16 cellular contexts compared by ENCODE assay signal in the genomic region with DNA sequence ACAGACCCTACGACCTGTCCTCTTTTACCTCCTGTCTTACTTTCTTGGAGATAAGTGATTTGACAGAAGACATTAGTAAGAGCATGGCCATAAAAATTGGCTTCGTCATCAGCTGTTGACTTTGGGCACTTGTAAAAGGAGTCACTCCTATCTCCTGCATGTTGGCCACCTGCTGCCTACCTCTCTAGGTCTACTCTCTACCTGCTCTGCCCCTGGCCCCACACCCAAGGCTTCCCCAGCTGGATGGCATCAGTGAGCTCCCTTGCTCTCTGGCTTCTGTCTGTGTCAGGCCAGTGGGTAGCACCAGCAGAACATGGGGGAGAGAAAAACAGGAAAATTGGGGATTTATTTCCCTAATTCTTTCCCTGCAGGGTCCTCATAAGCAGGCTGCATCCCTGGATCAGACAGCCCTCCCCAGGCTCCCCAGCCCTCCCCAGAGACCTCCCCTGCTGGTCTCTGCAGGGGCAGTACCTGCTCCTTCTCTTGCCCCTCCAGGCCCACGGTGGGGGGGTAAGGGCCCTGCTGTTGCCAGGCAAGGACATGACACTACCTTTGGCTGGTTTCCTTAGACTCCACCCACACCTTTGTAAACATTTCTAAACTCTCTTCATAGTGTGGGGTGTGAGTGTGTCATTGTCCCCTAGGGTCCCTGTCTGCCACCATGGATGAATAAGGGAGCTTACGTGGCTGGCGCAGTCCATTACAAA.
"Had no signal": no experiment of that assay in that cellular context is flagged by ENCODE, and none has a peak within 500 bp of the region (broad histone marks: within the 10 kb centered on the region; RNA-seq: fewer than 3 reads in every experiment).

No MANE protein-coding gene starts in this region.

- H3K36me3 ChIP-seq: left lung had no signal

- H3K4me1 ChIP-seq: left lung had no signal

- H3K9me3 ChIP-seq: left lung had no signal

- ATAC-seq: activated T-cell treated with anti-CD3 and anti-CD28 coated beads, Interleukin-2, amount 50 U/mL, for 72 hours; left lung; naive thymus-derived CD4-positive, alpha-beta T cell had no signal

- H3K4me3 ChIP-seq: left lung had no signal

- DNase-seq: activated CD4-positive, alpha-beta T cell treated with anti-CD3 and anti-CD28 coated beads, Interleukin-2, amount 10 ng/mL, durations not matched to agents 24 days and 14 days; activated CD4-positive, CD25-positive, alpha-beta regulatory T cell; activated CD8-positive, alpha-beta memory T cell treated with anti-CD3 and anti-CD28 coated beads, Interleukin-2, amount 50 U/mL, for 48 hours; activated naive CD8-positive, alpha-beta T cell treated with anti-CD3 and anti-CD28 coated beads for 36 hours; activated T-cell treated with anti-CD3 and anti-CD28 coated beads, Interleukin-2, amount 50 U/mL, for 72 hours; aorta; endodermal cell; islet precursor cell; left lung; mammary epithelial cell; naive thymus-derived CD4-positive, alpha-beta T cell; stimulated activated CD4-positive, alpha-beta T cell treated with anti-CD3 and anti-CD28 coated beads, Interleukin-4, amount 100 ng/mL, for 4 hours; stimulated activated CD8-positive, alpha-beta memory T cell treated with anti-CD3 and anti-CD28 coated beads, Interleukin-4, amount 100 ng/mL, for 48 hours; stimulated activated naive CD4-positive, alpha-beta T cell treated with Interleukin-2 at 50 U/mL for 16 hours; substantia nigra; trophoblast cell had no signal
